ENCODE assay signal across 2 cellular contexts in genomic region chr1:54225378-54225777, GRCh38.
TF ChIP-seq lines count a peak whose summit lies in the region.

No MANE protein-coding gene starts in this region.

TF ChIP-seq in GM23338, 12 proteins besides CTCF, POLR2A, EP300 and RAD21:
- TF ChIP-seq ZNF462 (CRISPR knock-in tag; IDR thresholded peaks at IDR 0.05), result no peak
- TF ChIP-seq EZH2phosphoT487 (IDR thresholded peaks at IDR 0.05; ENCODE audit: unreplicated experiment), result no peak
- no peak for TF ChIP-seq NANOG (IDR thresholded peaks at IDR 0.05; ENCODE audit: borderline replicate concordance)
- TF ChIP-seq JUNB (IDR thresholded peaks at IDR 0.05; ENCODE audit: unreplicated experiment), result no peak
- no peak for TF ChIP-seq ZNF114 (CRISPR knock-in tag; IDR thresholded peaks at IDR 0.05)
- TF ChIP-seq REST (IDR thresholded peaks at IDR 0.05; ENCODE audit: unreplicated experiment), result no peak

TF ChIP-seq in endothelial cell of umbilical vein, 7 proteins besides CTCF, POLR2A, EP300 and RAD21:
- TF ChIP-seq MAX (IDR thresholded peaks at IDR 0.05; ENCODE audit: insufficient read depth, insufficient read length) (no peak), MYC (IDR thresholded peaks at IDR 0.05; ENCODE audit: low read depth, low read length) (no peak), FOS (IDR thresholded peaks at IDR 0.05; ENCODE audit: borderline replicate concordance, insufficient read depth, low read length) (no peak)
